20 cellular contexts compared by ENCODE assay signal in the genomic region with DNA sequence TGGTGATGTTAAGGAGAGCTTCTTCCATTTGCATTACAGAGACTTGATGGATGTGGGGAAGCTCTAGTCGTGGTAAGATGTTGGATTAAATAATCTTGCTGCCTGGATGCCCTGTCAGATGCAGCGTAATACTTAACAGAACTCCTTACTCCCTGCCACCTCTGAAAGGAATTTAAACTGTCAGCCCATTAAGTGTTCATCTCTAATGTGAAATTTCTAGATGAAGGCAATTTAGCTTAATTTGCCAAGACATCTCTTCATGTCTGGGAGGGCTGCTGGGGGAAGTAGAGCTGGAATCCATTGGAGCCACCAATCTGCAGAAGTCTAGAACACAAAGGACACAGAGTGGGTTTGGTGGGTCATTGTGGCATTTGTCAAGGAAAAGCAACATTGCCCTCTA.
DNase-seq lines count a peak whose midpoint lies in the region; ATAC-seq and TF ChIP-seq lines count a peak whose summit lies in the region.
"Had no signal": no experiment of that assay in that cellular context is flagged by ENCODE, and none has a peak within 500 bp of the region (broad histone marks: within the 10 kb centered on the region; RNA-seq: fewer than 3 reads in every experiment).

No MANE protein-coding gene starts in this region.

- TF ChIP-seq CTCF in DND-41 (IDR thresholded peaks at IDR 0.05; ENCODE audit: borderline replicate concordance, extremely low read depth, low read length, poor library complexity, severe bottlenecking) (no peak), dorsolateral prefrontal cortex (IDR thresholded peaks at IDR 0.05 in 54 of 56, conservative IDR thresholded peaks at IDR 0.05 in 2 of 56; ENCODE audit: low read depth in 1 of 56, partially characterized antibody in 56 of 56) (no peak), osteocyte (IDR thresholded peaks at IDR 0.05) (no peak)

- intact Hi-C loops in dorsolateral prefrontal cortex (cut with DNase I), result loop anchor here in 1 of 2 donors (5.0 kb wide), 1 partner anchor 62 kb away; the partner anchor contains the start of gene SOBP
- intact Hi-C loops in left colon (cut with DNase I, micrococcal nuclease), result no loop called here

- H3K36me3 Mint-ChIP-seq in osteocyte (ENCODE audit: unreplicated experiment), result peaks cover 2% of the 10 kb centered on the region
- H3K36me3 Mint-ChIP-seq: CD4-positive, CD25-positive, alpha-beta regulatory T cell; CD8-positive, alpha-beta T cell had no signal

- no peak for ATAC-seq in DND-41 (ENCODE audit: insufficient read depth, low read depth)
- ATAC-seq in GM21515 (IDR thresholded peaks at IDR 0.05; ENCODE audit: unreplicated experiment), result no peak
- ATAC-seq in left colon, result no peak
- ATAC-seq: CD8-positive, alpha-beta T cell had no signal

- H3K9me3 ChIP-seq in DND-41 (ENCODE audit: insufficient read depth, low read length, severe bottlenecking), result no peaks in the 10 kb centered on the region
- H3K9me3 ChIP-seq: BLaER1, Caco-2, HAP-1 had no signal

- no peak overlapping the region for H3K4me3 Mint-ChIP-seq in osteocyte (ENCODE audit: unreplicated experiment)
- H3K4me3 Mint-ChIP-seq: B cell; CD4-positive, CD25-positive, alpha-beta regulatory T cell; CD8-positive, alpha-beta T cell; HFFc6 had no signal

- no peak overlapping the region for H3K9ac ChIP-seq in DND-41 (ENCODE audit: low read depth, low read length)
- H3K9ac ChIP-seq: BLaER1 had no signal

- H3K27ac Mint-ChIP-seq in osteocyte (ENCODE audit: unreplicated experiment), result no peak overlapping the region
- H3K27ac Mint-ChIP-seq: B cell; CD4-positive, CD25-positive, alpha-beta regulatory T cell; CD8-positive, alpha-beta T cell; HFFc6 had no signal

- H3K9me3 Mint-ChIP-seq in osteocyte (ENCODE audit: unreplicated experiment), result no peaks in the 10 kb centered on the region
- H3K9me3 Mint-ChIP-seq: CD4-positive, CD25-positive, alpha-beta regulatory T cell; CD8-positive, alpha-beta T cell; HFFc6 had no signal

- no peak overlapping the region for H3K4me2 ChIP-seq in DND-41 (ENCODE audit: insufficient read depth, low read length)
- H3K4me2 ChIP-seq: BLaER1 had no signal

- no peaks in the 10 kb centered on the region for H3K79me2 ChIP-seq in DND-41 (ENCODE audit: insufficient read depth, low read length)

- H3K27ac ChIP-seq in DND-41 (ENCODE audit: low read length) (0 out of 2 replicates have a peak overlapping the region, but pooled peaks have one; percentile 12), angular gyrus (ENCODE audit: low read depth, low read length) (peak overlapping the region; percentile 3), dorsolateral prefrontal cortex (peak overlapping the region in 42 of 59 donors; percentile 0 to 75 (median 36))
- H3K27ac ChIP-seq: 22Rv1, BLaER1, C4-2B had no signal

- no peaks in the 10 kb centered on the region for H3K27me3 ChIP-seq in DND-41 (ENCODE audit: insufficient read depth, low read length, poor library complexity)
- no peaks in the 10 kb centered on the region for H3K27me3 ChIP-seq in dorsolateral prefrontal cortex
- H3K27me3 ChIP-seq: BLaER1 had no signal

- H3K4me1 Mint-ChIP-seq in osteocyte (ENCODE audit: unreplicated experiment), result peaks cover 2% of the 10 kb centered on the region
- H3K4me1 Mint-ChIP-seq: CD4-positive, CD25-positive, alpha-beta regulatory T cell had no signal

- H3K4me1 ChIP-seq in DND-41 (ENCODE audit: insufficient read depth, low read length), result no peaks in the 10 kb centered on the region
- H3K4me1 ChIP-seq: Caco-2, HAP-1 had no signal

- no peaks in the 10 kb centered on the region for H3K27me3 Mint-ChIP-seq in osteocyte (ENCODE audit: unreplicated experiment)
- H3K27me3 Mint-ChIP-seq: B cell had no signal

- 0 out of 2 replicates have a peak, but pooled peaks cover 5% of the 10 kb centered on the region for H3K36me3 ChIP-seq in DND-41 (ENCODE audit: insufficient read depth, low read length)
- H3K36me3 ChIP-seq: BLaER1 had no signal

- no peaks in the 10 kb centered on the region for H4K20me1 ChIP-seq in DND-41 (ENCODE audit: insufficient read depth, low read length)
- H4K20me1 ChIP-seq: BLaER1 had no signal

- no peak for DNase-seq in DND-41
- no peak for DNase-seq in dorsolateral prefrontal cortex
- DNase-seq in osteocyte (ENCODE audit: extremely low spot score, unreplicated experiment), result peak; percentile 7
- no peak for DNase-seq in left colon
- no peak for DNase-seq in activated effector memory CD4-positive, alpha-beta T cell treated with Interleukin-2 at 50 U/mL for 16 hours
- DNase-seq: Caco-2; CD4-positive, CD25-positive, alpha-beta regulatory T cell; CD8-positive, alpha-beta T cell; DMS 273 treated with DMSO at 0.1 percent for 48 hours; DMS79; GF-D8; GOT3; HFFc6 had no signal

- H3K4me3 ChIP-seq in DND-41 (ENCODE audit: low read depth in 1 of 2, low read length in 2 of 2), result no peak overlapping the region
- H3K4me3 ChIP-seq in dorsolateral prefrontal cortex, result no peak overlapping the region
- H3K4me3 ChIP-seq: BLaER1, HAP-1 had no signal

- no peak overlapping the region for H2AFZ ChIP-seq in DND-41 (ENCODE audit: low read depth, low read length)
